16 cellular contexts compared by ENCODE assay signal in genomic region chr2:75276093-75277055, GRCh38.
DNase-seq lines count a peak whose midpoint lies in the region; TF ChIP-seq lines count a peak whose summit lies in the region.
"Had no signal": no experiment of that assay in that cellular context is flagged by ENCODE, and none has a peak within 500 bp of the region (broad histone marks: within the 10 kb centered on the region; RNA-seq: fewer than 3 reads in every experiment).

No MANE protein-coding gene starts in this region.

- H3K79me2 ChIP-seq in ACC112 (ENCODE audit: control insufficient read depth, insufficient read depth, low read length, unreplicated experiment), result no peaks in the 10 kb centered on the region

- H3K4me1 Mint-ChIP-seq in Calu3 (ENCODE audit: low read depth, unreplicated experiment), result peaks cover 9% of the 10 kb centered on the region
- H3K4me1 Mint-ChIP-seq: activated CD4-positive, alpha-beta memory T cell treated with anti-CD3 and anti-CD28 coated beads, Interleukin-2, amount 10 ng/mL, durations not matched to agents 7 days and 5 days; activated naive CD8-positive, alpha-beta T cell treated with anti-CD3 and anti-CD28 coated beads for 36 hours; B cell had no signal

- H3K27ac Mint-ChIP-seq in Calu3 (ENCODE audit: unreplicated experiment), result no peak overlapping the region
- H3K27ac Mint-ChIP-seq: activated CD4-positive, alpha-beta memory T cell treated with anti-CD3 and anti-CD28 coated beads, Interleukin-2, amount 10 ng/mL, durations not matched to agents 7 days and 5 days; activated naive CD8-positive, alpha-beta T cell treated with anti-CD3 and anti-CD28 coated beads for 36 hours; B cell had no signal

- peak overlapping the region; percentile 7 for H3K9ac ChIP-seq in adipocyte (ENCODE audit: low read length)

- intact Hi-C loops in Calu3 (cut with micrococcal nuclease; ENCODE audit: unreplicated experiment), result no loop called here

- no peak for TF ChIP-seq CTCF in Calu3 (IDR thresholded peaks at IDR 0.05; ENCODE audit: unreplicated experiment)

- 0 out of 2 replicates have a peak, but pooled peaks cover 4% of the 10 kb centered on the region for H3K36me3 ChIP-seq in ACC112 (ENCODE audit: insufficient read depth, low read length)
- H3K36me3 ChIP-seq in adipocyte (ENCODE audit: control insufficient read depth, insufficient read depth, low read length, severe bottlenecking), result no peaks in the 10 kb centered on the region
- H3K36me3 ChIP-seq: left ventricle myocardium inferior had no signal

- H3K27me3 Mint-ChIP-seq in Calu3 (ENCODE audit: unreplicated experiment), result no peaks in the 10 kb centered on the region
- H3K27me3 Mint-ChIP-seq: activated CD4-positive, alpha-beta memory T cell treated with anti-CD3 and anti-CD28 coated beads, Interleukin-2, amount 10 ng/mL, durations not matched to agents 7 days and 5 days; activated naive CD8-positive, alpha-beta T cell treated with anti-CD3 and anti-CD28 coated beads for 36 hours; B cell had no signal

- H3K4me3 ChIP-seq in ACC112 (ENCODE audit: low read depth, low read length) (peak overlapping the region; percentile 67), adipocyte (ENCODE audit: low read length) (peak overlapping the region; percentile 61)
- H3K4me3 ChIP-seq: left ventricle myocardium inferior had no signal

- H3K4me3 Mint-ChIP-seq in Calu3 (ENCODE audit: low read depth, unreplicated experiment), result no peak overlapping the region
- H3K4me3 Mint-ChIP-seq: activated CD4-positive, alpha-beta memory T cell treated with anti-CD3 and anti-CD28 coated beads, Interleukin-2, amount 10 ng/mL, durations not matched to agents 7 days and 5 days; activated naive CD8-positive, alpha-beta T cell treated with anti-CD3 and anti-CD28 coated beads for 36 hours; B cell had no signal

- H3K4me1 ChIP-seq in ACC112 (ENCODE audit: control insufficient read depth, insufficient read depth, low read length, unreplicated experiment) (peaks cover 26% of the 10 kb centered on the region), adipocyte (ENCODE audit: control insufficient read depth, insufficient read depth, low read length) (peaks cover 11% of the 10 kb centered on the region)
- H3K4me1 ChIP-seq: left ventricle myocardium inferior had no signal

- H3K9me3 ChIP-seq in adipocyte (ENCODE audit: control insufficient read depth, low read length), result no peaks in the 10 kb centered on the region

- peak; percentile 51 for DNase-seq in HS-5 (ENCODE audit: low read depth)
- peak; percentile 35 for DNase-seq in adipocyte (ENCODE audit: low read depth)
- peak; percentile 13 for DNase-seq in glomerular visceral epithelial cell (ENCODE audit: extremely low spot score)
- no peak for DNase-seq in OCI-M1 (lab: John Stamatoyannopoulos, UW)
- DNase-seq in Calu3, result no peak
- DNase-seq in NCI-H524 treated with DMSO at 0.1 percent for 48 hours (lab: John Stamatoyannopoulos, UW), result no peak
- no peak for DNase-seq in DMS153 (lab: John Stamatoyannopoulos, UW)
- DNase-seq: activated CD4-positive, alpha-beta memory T cell treated with anti-CD3 and anti-CD28 coated beads, Interleukin-2, amount 10 ng/mL, durations not matched to agents 7 days and 5 days; activated naive CD8-positive, alpha-beta T cell treated with anti-CD3 and anti-CD28 coated beads for 36 hours; GF-D8; KG1; left ventricle myocardium inferior; stimulated activated CD4-positive, alpha-beta T cell treated with anti-CD3 and anti-CD28 coated beads, Interleukin-2, amount 100 ng/mL, for 48 hours; stimulated activated naive CD8-positive, alpha-beta T cell treated with anti-CD3 and anti-CD28 coated beads, Interleukin-15, Interleukin-2, amounts not matched to agents 100 U/mL and 50 U/mL, for 24 hours had no signal

- H3K27me3 ChIP-seq in ACC112 (ENCODE audit: insufficient read depth, low read length) (no peaks in the 10 kb centered on the region), adipocyte (replicated peaks; ENCODE audit: control insufficient read depth, insufficient read depth, low read length) (no peaks in the 10 kb centered on the region)

- H3K36me3 Mint-ChIP-seq in Calu3 (ENCODE audit: insufficient read depth, unreplicated experiment), result no peaks in the 10 kb centered on the region

- CTCF ChIA-PET in Calu3 (lab: Charles Lee), result interaction anchor here (0.6 to 1.6 kb wide), 2 partner anchors 16 to 24 kb away, joined by 5 to 7 read pairs; no protein-coding TSS in a partner anchor

- peak overlapping the region; percentile 90 for H3K27ac ChIP-seq in ACC112 (ENCODE audit: low read depth, low read length)
- H3K27ac ChIP-seq: left ventricle myocardium inferior had no signal

- BruUV-seq in Calu3 (replicated peaks; lab: Mats Ljungman, UMichigan), result no TSS peak

- no peaks in the 10 kb centered on the region for H3K9me3 Mint-ChIP-seq in Calu3 (ENCODE audit: low read depth, unreplicated experiment)

- peak overlapping the region; percentile 39 for H2AFZ ChIP-seq in ACC112 (ENCODE audit: low read length, unreplicated experiment)

Comparison
In these comparisons a context has a peak if more than half of its experiments do, and no peak if none do; other contexts are left out.
1. DNase-seq: peak in HS-5 (single experiment), adipocyte (single experiment) and glomerular visceral epithelial cell (single experiment); none in OCI-M1 (single experiment), Calu3 (single experiment), NCI-H524 treated with DMSO at 0.1 percent for 48 hours (single experiment) and DMS153 (single experiment).